31 cellular contexts compared by ENCODE assay signal in genomic region chr9:132232522-132232921, GRCh38.
"Had no signal": no experiment of that assay in that cellular context is flagged by ENCODE, and none has a peak within 500 bp of the region (broad histone marks: within the 10 kb centered on the region; RNA-seq: fewer than 3 reads in every experiment).

No MANE protein-coding gene starts in this region.

- DNase-seq: activated CD4-positive, alpha-beta memory T cell treated with anti-CD3 and anti-CD28 coated beads, Interleukin-2, amount 10 ng/mL, durations not matched to agents 7 days and 5 days; activated CD4-positive, alpha-beta T cell treated with anti-CD3 and anti-CD28 coated beads for 1 hour; activated CD4-positive, alpha-beta T cell treated with anti-CD3 and anti-CD28 coated beads for 36 hours; activated CD4-positive, alpha-beta T cell treated with anti-CD3 and anti-CD28 coated beads for 48 hours; activated CD4-positive, alpha-beta T cell treated with anti-CD3 and anti-CD28 coated beads, Interleukin-2, amount 10 ng/mL, durations not matched to agents 7 days and 5 days; activated CD4-positive, alpha-beta T cell treated with anti-CD3 and anti-CD28 coated beads, Interleukin-2, amount 50 U/mL, for 48 hours; activated CD4-positive, CD25-positive, alpha-beta regulatory T cell; activated CD8-positive, alpha-beta memory T cell treated with anti-CD3 and anti-CD28 coated beads for 24 hours; activated CD8-positive, alpha-beta memory T cell treated with anti-CD3 and anti-CD28 coated beads, Interleukin-2, amount 10 ng/mL, durations not matched to agents 7 days and 5 days; activated CD8-positive, alpha-beta memory T cell treated with anti-CD3 and anti-CD28 coated beads, Interleukin-2, amount 50 U/mL, for 48 hours; activated CD8-positive, alpha-beta T cell treated with anti-CD3 and anti-CD28 coated beads, Interleukin-2, amount 10 ng/mL, durations not matched to agents 7 days and 5 days; activated effector memory CD4-positive, alpha-beta T cell treated with Interleukin-2 at 50 U/mL for 16 hours; activated gamma-delta T cell; activated naive CD4-positive, alpha-beta T cell treated with anti-CD3 and anti-CD28 coated beads, Interleukin-2, amount 10 ng/mL, durations not matched to agents 7 days and 5 days; activated naive CD4-positive, alpha-beta T cell treated with Interleukin-2 at 50 U/mL for 16 hours; activated naive CD8-positive, alpha-beta T cell treated with anti-CD3 and anti-CD28 coated beads, Interleukin-2, amount 10 ng/mL, durations not matched to agents 7 days and 5 days; activated naive CD8-positive, alpha-beta T cell treated with anti-CD3 and anti-CD28 coated beads, Interleukin-2, amount 50 U/mL, for 24 hours; activated T-cell treated with anti-CD3 and anti-CD28 coated beads, Interleukin-2, amount 50 U/mL, for 24 hours; activated T-cell treated with anti-CD3 and anti-CD28 coated beads, Interleukin-2, amount 50 U/mL, for 48 hours; amygdala; anterior cingulate cortex; caudate nucleus; cerebellar nuclear complex; T-helper 1 cell; T-helper 2 cell; T-helper 9 cell; WERI-Rb-1 had no signal

- H3K27me3 ChIP-seq: cardiac muscle cell had no signal

- H3K4me1 ChIP-seq: ascending aorta had no signal

- ATAC-seq: activated CD4-positive, alpha-beta T cell treated with anti-CD3 and anti-CD28 coated beads for 36 hours; activated CD4-positive, CD25-positive, alpha-beta regulatory T cell treated with anti-CD3 and anti-CD28 coated beads, Interleukin-2, amount 50 U/mL, for 24 hours; activated CD8-positive, alpha-beta memory T cell treated with anti-CD3 and anti-CD28 coated beads, Interleukin-2, amount 10 ng/mL, durations not matched to agents 7 days and 5 days; activated CD8-positive, alpha-beta T cell treated with anti-CD3 and anti-CD28 coated beads, Interleukin-2, amount 10 ng/mL, durations not matched to agents 7 days and 5 days; activated naive CD8-positive, alpha-beta T cell treated with anti-CD3 and anti-CD28 coated beads, Interleukin-2, amount 50 U/mL, for 24 hours; WTC11 had no signal

- H3K4me3 ChIP-seq: ascending aorta, cardiac muscle cell had no signal

- H3K36me3 ChIP-seq: ascending aorta, cardiac muscle cell had no signal

- H3K9me3 ChIP-seq: ascending aorta had no signal

- H3K27ac ChIP-seq: ascending aorta, cardiac muscle cell, WERI-Rb-1 had no signal
